ENCODE assay signal across 10 cellular contexts in the genomic region with DNA sequence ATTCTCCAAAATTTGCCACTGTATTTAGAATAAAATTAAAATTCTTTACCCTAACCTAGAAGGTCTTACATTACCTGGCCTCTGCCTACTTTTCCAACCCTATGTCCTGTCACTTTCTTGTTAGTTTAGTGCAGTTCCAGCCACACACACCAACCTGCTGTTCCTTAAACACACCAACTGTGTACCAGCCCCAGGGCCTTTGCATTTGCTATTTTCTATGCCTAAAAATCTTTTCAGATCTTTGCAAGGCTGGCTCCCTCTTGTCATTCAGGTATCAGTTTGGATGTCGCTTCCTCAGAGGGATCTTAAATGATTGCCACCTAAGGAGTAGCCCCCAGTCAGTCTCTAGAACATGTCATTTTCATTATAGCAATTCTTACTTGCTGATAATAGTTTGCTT. TPM values are rescaled to one million over a fixed set of nuclear protein-coding genes. Genes with fewer than 3 reads are reported as not detected.
"Had no signal": no experiment of that assay in that cellular context is flagged by ENCODE, and none has a peak within 500 bp of the region (broad histone marks: within the 10 kb centered on the region; RNA-seq: fewer than 3 reads in every experiment).

No MANE protein-coding gene starts in this region.

- ATAC-seq: HepG2, K562 had no signal

- FAIRE-seq: HepG2, HTR-8/SVneo, K562 had no signal

- H3K4me3 ChIP-seq: K562 had no signal

- H3K4me2 ChIP-seq: KMS-11 had no signal

- DNase-seq: IMR-90, Karpas-422, KBM-7, KG1 had no signal

- H3K27ac ChIP-seq: HL-60, KMS-11 had no signal

RNA-seq across cellular contexts. Expression of gene NRG2, which starts 17.7 kb away (rescaled TPM):
- polyA plus RNA-seq: HepG2, IgD-negative memory B cell, IMR-90, K562 had no signal
